8 cellular contexts compared by ENCODE assay signal in the genomic region with DNA sequence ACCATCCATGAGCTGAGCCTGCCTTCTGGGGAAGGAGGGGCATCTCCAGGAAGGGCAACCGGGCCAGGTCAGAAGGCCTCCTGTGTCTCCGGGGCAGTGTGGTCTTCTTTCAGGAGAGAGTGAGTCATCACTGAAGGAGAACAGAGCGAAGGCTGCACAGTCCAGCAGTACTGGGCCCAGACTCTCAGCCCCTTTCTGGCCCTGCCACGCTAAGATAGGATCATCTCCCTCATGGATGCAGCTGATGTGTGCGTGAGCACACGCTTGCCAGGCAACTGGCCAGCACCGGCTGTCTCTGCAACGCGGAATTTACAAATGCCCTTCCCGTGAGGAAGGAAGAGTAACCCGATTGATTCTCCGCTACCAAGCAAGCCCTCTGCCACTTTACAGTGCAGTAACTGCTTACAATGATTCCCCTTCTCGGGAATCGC.
DNase-seq lines count a peak whose midpoint lies in the region; ATAC-seq and TF ChIP-seq lines count a peak whose summit lies in the region.

No MANE protein-coding gene starts in this region.

- DNase-seq in GM03348 (ENCODE audit: low spot score) = peak; percentile 77
- DNase-seq in Kasumi-1 (lab: John Stamatoyannopoulos, UW) = peak; percentile 40 to 49
- peak; percentile 77 for DNase-seq in adipocyte (ENCODE audit: low read depth)
- peak; percentile 73 for DNase-seq in right atrium auricular region (ENCODE audit: low spot score)
- DNase-seq in pons (ENCODE audit: low spot score) = peak; percentile 24
- DNase-seq in NCI-H524 treated with DMSO at 0.1 percent for 48 hours (lab: John Stamatoyannopoulos, UW) = no peak
- no peak for DNase-seq in DMS79 treated with DMSO at 0.1 percent for 48 hours (lab: John Stamatoyannopoulos, UW)

- H3K27me3 ChIP-seq in adipocyte (replicated peaks; ENCODE audit: control insufficient read depth, insufficient read depth, low read length) (no peaks in the 10 kb centered on the region), right atrium auricular region (no peaks in the 10 kb centered on the region)

- H3K9me3 ChIP-seq in adipocyte (ENCODE audit: control insufficient read depth, low read length) (peaks cover 7% of the 10 kb centered on the region), right atrium auricular region (no peaks in the 10 kb centered on the region)

- peak overlapping the region; percentile 87 to 96 for H3K27ac ChIP-seq in right atrium auricular region

- H3K36me3 ChIP-seq in adipocyte (ENCODE audit: control insufficient read depth, insufficient read depth, low read length, severe bottlenecking) (no peaks in the 10 kb centered on the region), right atrium auricular region (no peaks in the 10 kb centered on the region)

- peak overlapping the region; percentile 79 for H3K4me3 ChIP-seq in adipocyte (ENCODE audit: low read length)
- H3K4me3 ChIP-seq in right atrium auricular region = peak overlapping the region; percentile 46 to 64

- H3K9ac ChIP-seq in adipocyte (ENCODE audit: low read length) = peak overlapping the region; percentile 89

- ATAC-seq in GM21786 (IDR thresholded peaks at IDR 0.05; ENCODE audit: unreplicated experiment) = peak; percentile 58

- H3K4me1 ChIP-seq in adipocyte (ENCODE audit: control insufficient read depth, insufficient read depth, low read length) (peaks cover 41% of the 10 kb centered on the region), right atrium auricular region (peaks cover 0 to 18% of the 10 kb centered on the region in 2 donors)

- TF ChIP-seq CTCF in right atrium auricular region (IDR thresholded peaks at IDR 0.05) = no peak

Comparison
In these comparisons a context has a peak if more than half of its experiments do, and no peak if none do; other contexts are left out.
1. DNase-seq: peak in GM03348 (single experiment), Kasumi-1 (2 of 2), adipocyte (single experiment), right atrium auricular region (single experiment) and pons (single experiment); none in NCI-H524 treated with DMSO at 0.1 percent for 48 hours (single experiment) and DMS79 treated with DMSO at 0.1 percent for 48 hours (single experiment).